Comparison of ENCODE assay signal across 1 cellular context in the genomic region with DNA sequence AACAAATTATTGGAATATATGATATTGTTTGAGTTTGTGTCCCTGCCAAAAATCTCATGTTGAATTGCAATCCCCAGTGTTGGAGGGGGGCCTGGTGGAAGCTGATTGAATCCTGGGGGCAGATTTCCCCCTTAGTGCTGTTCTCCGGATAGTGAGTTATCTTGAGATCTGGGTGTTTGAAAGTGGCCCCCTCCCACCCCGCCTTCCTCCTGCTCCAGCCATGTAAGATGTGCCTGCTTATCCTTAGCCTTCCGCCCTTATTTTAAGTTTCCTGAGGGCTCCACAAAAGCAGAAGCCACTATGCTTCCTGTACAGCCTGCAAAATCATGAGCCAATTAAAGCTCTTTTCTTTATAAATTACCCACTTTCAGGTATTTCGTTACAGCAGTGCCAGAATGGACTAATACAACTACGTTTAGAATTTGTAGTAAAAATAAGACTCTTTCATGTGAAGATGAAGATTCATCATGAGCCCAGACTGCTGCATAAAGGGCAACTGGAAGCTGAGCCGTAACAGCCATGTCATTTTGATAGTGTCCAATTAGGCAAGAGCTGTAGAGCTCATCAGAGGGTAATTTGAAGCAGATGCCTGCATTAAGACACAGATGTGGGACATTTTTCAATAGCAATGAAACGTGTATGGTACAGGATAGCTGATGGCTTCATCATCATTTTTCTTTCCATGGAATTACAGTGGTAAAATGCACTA.
TF ChIP-seq lines count a peak whose summit lies in the region.

No MANE protein-coding gene starts in this region.

TF ChIP-seq in K562, 482 proteins besides CTCF, POLR2A, EP300 and RAD21 (continued from another document):
- TF ChIP-seq MGA (IDR thresholded peaks at IDR 0.05) (no peak), PHF21A (IDR thresholded peaks at IDR 0.05; ENCODE audit: borderline replicate concordance, low read depth) (no peak), ZSCAN29 (IDR thresholded peaks at IDR 0.05) (no peak), C11orf30 (IDR thresholded peaks at IDR 0.05; ENCODE audit: low read depth) (no peak), TAF15 (IDR thresholded peaks at IDR 0.05; ENCODE audit: low read depth, low read length) (no peak)
